Comparison of ENCODE assay signal across 1 cellular context in genomic region chr4:148780426-148781005, GRCh38.
TF ChIP-seq lines count a peak whose summit lies in the region.

No MANE protein-coding gene starts in this region.

TF ChIP-seq in GM23338, 12 proteins besides CTCF, POLR2A, EP300 and RAD21 (continued from another document):
- TF ChIP-seq POLR2AphosphoS5 (IDR thresholded peaks at IDR 0.05; ENCODE audit: low read depth) (no peak), REST (IDR thresholded peaks at IDR 0.05; ENCODE audit: unreplicated experiment) (no peak), JUNB (IDR thresholded peaks at IDR 0.05; ENCODE audit: unreplicated experiment) (no peak), CREB1 (CRISPR knock-in tag; IDR thresholded peaks at IDR 0.05; ENCODE audit: low read depth) (no peak), NANOG (IDR thresholded peaks at IDR 0.05; ENCODE audit: borderline replicate concordance) (no peak), EZH2phosphoT487 (IDR thresholded peaks at IDR 0.05; ENCODE audit: unreplicated experiment) (no peak), EZH2 (IDR thresholded peaks at IDR 0.05; ENCODE audit: low read depth, unreplicated experiment) (no peak)
- TF ChIP-seq, protein P1, sequence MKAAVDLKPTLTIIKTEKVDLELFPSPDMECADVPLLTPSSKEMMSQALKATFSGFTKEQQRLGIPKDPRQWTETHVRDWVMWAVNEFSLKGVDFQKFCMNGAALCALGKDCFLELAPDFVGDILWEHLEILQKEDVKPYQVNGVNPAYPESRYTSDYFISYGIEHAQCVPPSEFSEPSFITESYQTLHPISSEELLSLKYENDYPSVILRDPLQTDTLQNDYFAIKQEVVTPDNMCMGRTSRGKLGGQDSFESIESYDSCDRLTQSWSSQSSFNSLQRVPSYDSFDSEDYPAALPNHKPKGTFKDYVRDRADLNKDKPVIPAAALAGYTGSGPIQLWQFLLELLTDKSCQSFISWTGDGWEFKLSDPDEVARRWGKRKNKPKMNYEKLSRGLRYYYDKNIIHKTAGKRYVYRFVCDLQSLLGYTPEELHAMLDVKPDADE (IDR thresholded peaks at IDR 0.05), result no peak
